Comparison of ENCODE assay signal across 9 cellular contexts in genomic region chr2:173961346-173961705, GRCh38. TPM values are rescaled to one million over a fixed set of nuclear protein-coding genes. Genes with fewer than 3 reads are reported as not detected.
A peak's percentile ranks its signal among the peaks of the same experiment; 100 is the strongest.
DNase-seq lines count a peak whose midpoint lies in the region; ATAC-seq and TF ChIP-seq lines count a peak whose summit lies in the region.
"Had no signal": no experiment of that assay in that cellular context is flagged by ENCODE, and none has a peak within 500 bp of the region (broad histone marks: within the 10 kb centered on the region; RNA-seq: fewer than 3 reads in every experiment).

No MANE protein-coding gene starts in this region.

- BruUV-seq in OCI-LY7 (replicated peaks; lab: Mats Ljungman, UMichigan) = no TSS peak

- H3K27me3 Mint-ChIP-seq in activated naive CD4-positive, alpha-beta T cell treated with anti-CD3 and anti-CD28 coated beads, Interleukin-2, amount 10 ng/mL, durations not matched to agents 7 days and 5 days = no peaks in the 10 kb centered on the region
- H3K27me3 Mint-ChIP-seq in endodermal cell (ENCODE audit: insufficient read depth) (no peaks in the 10 kb centered on the region), type B pancreatic cell (no peaks in the 10 kb centered on the region)

- POLR2A ChIA-PET in OCI-LY7 (lab: Charles Lee) = interaction anchor here (0.6 to 2.4 kb wide), 3 partner anchors 16 to 250 kb away, joined by 3 to 7 read pairs (median 3); no protein-coding TSS in a partner anchor

- no peak for TF ChIP-seq POLR2A in testis (IDR thresholded peaks at IDR 0.05)

- peak overlapping the region; percentile 66 for H3K4me3 Mint-ChIP-seq in activated naive CD4-positive, alpha-beta T cell treated with anti-CD3 and anti-CD28 coated beads, Interleukin-2, amount 10 ng/mL, durations not matched to agents 7 days and 5 days
- H3K4me3 Mint-ChIP-seq in endodermal cell (no peak overlapping the region), type B pancreatic cell (peak overlapping the region; percentile 78)

- no peaks in the 10 kb centered on the region for H3K9me2 ChIP-seq in OCI-LY7 (ENCODE audit: insufficient read depth, low read length)

- peak overlapping the region; percentile 42 for H3K27ac Mint-ChIP-seq in activated naive CD4-positive, alpha-beta T cell treated with anti-CD3 and anti-CD28 coated beads, Interleukin-2, amount 10 ng/mL, durations not matched to agents 7 days and 5 days
- H3K27ac Mint-ChIP-seq in activated naive CD4-positive, alpha-beta T cell treated with anti-CD3 and anti-CD28 coated beads, Interleukin-2, amount 50 U/mL, for 72 hours = peak overlapping the region in 1 of 2 donors; percentile 55
- no peak overlapping the region for H3K27ac Mint-ChIP-seq in endodermal cell
- no peak overlapping the region for H3K27ac Mint-ChIP-seq in type B pancreatic cell

- H3K27ac ChIP-seq in OCI-LY7 (ENCODE audit: low read depth, low read length, poor library complexity, severe bottlenecking) = no peak overlapping the region
- H3K27ac ChIP-seq in endodermal cell (ENCODE audit: low read depth, low read length) = no peak overlapping the region
- H3K27ac ChIP-seq in testis = peak overlapping the region in 1 of 2 donors; percentile 14

- H3K4me3 ChIP-seq in OCI-LY7 (ENCODE audit: low read depth, low read length, poor library complexity, severe bottlenecking) = peak overlapping the region; percentile 100
- peak overlapping the region; percentile 94 for H3K4me3 ChIP-seq in endodermal cell (ENCODE audit: low read length)
- H3K4me3 ChIP-seq in testis = no peak overlapping the region

- peaks cover 52% of the 10 kb centered on the region for H3K36me3 Mint-ChIP-seq in activated naive CD4-positive, alpha-beta T cell treated with anti-CD3 and anti-CD28 coated beads, Interleukin-2, amount 10 ng/mL, durations not matched to agents 7 days and 5 days
- peaks cover 51 to 60% of the 10 kb centered on the region in 2 donors for H3K36me3 Mint-ChIP-seq in activated naive CD4-positive, alpha-beta T cell treated with anti-CD3 and anti-CD28 coated beads, Interleukin-2, amount 50 U/mL, for 72 hours
- H3K36me3 Mint-ChIP-seq in endodermal cell (ENCODE audit: low read depth) (peaks cover 34% of the 10 kb centered on the region), type B pancreatic cell (peaks cover 35% of the 10 kb centered on the region)

- peaks cover 57% of the 10 kb centered on the region for H3K4me1 Mint-ChIP-seq in activated naive CD4-positive, alpha-beta T cell treated with anti-CD3 and anti-CD28 coated beads, Interleukin-2, amount 10 ng/mL, durations not matched to agents 7 days and 5 days
- H3K4me1 Mint-ChIP-seq in endodermal cell (peaks cover 28% of the 10 kb centered on the region), type B pancreatic cell (ENCODE audit: unreplicated experiment) (peaks cover 28% of the 10 kb centered on the region)

- WGBS in endodermal cell (ENCODE audit: insufficient coverage in 1 of 2, insufficient read length in 1 of 2), 2 experiments = 100% methylated on average over 1 of the region's 1 CpG; no CpG with 5 or more reads in 1 of the 2 experiments
- WGBS in testis, 2 donors = 83 to 88% methylated on average over 1 of the region's 1 CpG

- DNase-seq in activated naive CD4-positive, alpha-beta T cell treated with anti-CD3 and anti-CD28 coated beads, Interleukin-2, amount 10 ng/mL, durations not matched to agents 7 days and 5 days = no peak
- DNase-seq in activated naive CD4-positive, alpha-beta T cell treated with anti-CD3 and anti-CD28 coated beads, Interleukin-2, amount 50 U/mL, for 72 hours (ENCODE audit: low spot score in 2 of 2) = no peak
- DNase-seq in OCI-LY7 (ENCODE audit: low spot score) (no peak), endodermal cell (no peak), type B pancreatic cell (ENCODE audit: extremely low spot score, unreplicated experiment) (no peak), germinal center (ENCODE audit: low spot score) (no peak), testis (no peak)
- DNase-seq: NCI-H1436 had no signal

- H3K27me3 ChIP-seq in endodermal cell (ENCODE audit: control insufficient read depth, insufficient read depth, low read length, poor library complexity, severe bottlenecking) = no peaks in the 10 kb centered on the region
- no peaks in the 10 kb centered on the region for H3K27me3 ChIP-seq in testis

- TF ChIP-seq CTCF in OCI-LY7 (conservative IDR thresholded peaks at IDR 0.05; ENCODE audit: low read length) (no peak), endodermal cell (conservative IDR thresholded peaks at IDR 0.05) (no peak), type B pancreatic cell (conservative IDR thresholded peaks at IDR 0.05) (no peak), testis (IDR thresholded peaks at IDR 0.05) (no peak)

- H3K9me3 ChIP-seq in OCI-LY7 (ENCODE audit: low read length) (peaks cover 15% of the 10 kb centered on the region), endodermal cell (ENCODE audit: control insufficient read depth, low read length) (peaks cover 21% of the 10 kb centered on the region), testis (no peaks in the 10 kb centered on the region)

- intact Hi-C loops in OCI-LY7 (cut with micrococcal nuclease; ENCODE audit: unreplicated experiment) = loop anchor here (5.0 to 10.0 kb wide), 4 partner anchors 283 to 636 kb away; partner anchors contain the start of genes OLA1 and WIPF1
- intact Hi-C loops in testis (cut with DNase I; ENCODE audit: low total_unique reads) = loop anchor here (10.0 kb wide), 1 partner anchor 53 kb away; no protein-coding TSS in a partner anchor

- peak overlapping the region; percentile 69 for H3K4me2 ChIP-seq in OCI-LY7 (ENCODE audit: low read length)

- H3K36me3 ChIP-seq in OCI-LY7 (ENCODE audit: insufficient read depth, low read length) = peaks cover 75% of the 10 kb centered on the region
- peaks cover 32% of the 10 kb centered on the region for H3K36me3 ChIP-seq in endodermal cell (ENCODE audit: control insufficient read depth, insufficient read depth, low read length)
- no peaks in the 10 kb centered on the region for H3K36me3 ChIP-seq in testis (ENCODE audit: low read depth, missing control alignments)

- peaks cover 55% of the 10 kb centered on the region for H3K4me1 ChIP-seq in OCI-LY7 (ENCODE audit: insufficient read depth, low read length, poor library complexity, severe bottlenecking)
- peaks cover 2% of the 10 kb centered on the region for H3K4me1 ChIP-seq in endodermal cell (ENCODE audit: control insufficient read depth, insufficient read depth, low read length)
- H3K4me1 ChIP-seq in testis = peaks cover 18% of the 10 kb centered on the region

- no peak for ATAC-seq in activated naive CD4-positive, alpha-beta T cell treated with anti-CD3 and anti-CD28 coated beads, Interleukin-2, amount 50 U/mL, for 72 hours
- ATAC-seq in esophagus mucosa = no peak

- no peaks in the 10 kb centered on the region for H3K9me3 Mint-ChIP-seq in activated naive CD4-positive, alpha-beta T cell treated with anti-CD3 and anti-CD28 coated beads, Interleukin-2, amount 10 ng/mL, durations not matched to agents 7 days and 5 days
- H3K9me3 Mint-ChIP-seq in activated naive CD4-positive, alpha-beta T cell treated with anti-CD3 and anti-CD28 coated beads, Interleukin-2, amount 50 U/mL, for 72 hours = no peaks in the 10 kb centered on the region
- peaks cover 21% of the 10 kb centered on the region for H3K9me3 Mint-ChIP-seq in endodermal cell
- H3K9me3 Mint-ChIP-seq in type B pancreatic cell = peaks cover 5% of the 10 kb centered on the region

- peaks cover 40% of the 10 kb centered on the region for H4K20me1 ChIP-seq in OCI-LY7 (ENCODE audit: insufficient read depth, low read length)

- H3K79me2 ChIP-seq in OCI-LY7 (ENCODE audit: insufficient read depth, low read depth, low read length) = peaks cover 76% of the 10 kb centered on the region

- no peak overlapping the region for H2AFZ ChIP-seq in OCI-LY7 (ENCODE audit: low read length)

- H3K9ac ChIP-seq in endodermal cell (ENCODE audit: extremely low read depth, low read length, poor library complexity, severe bottlenecking) = no peak overlapping the region

- CTCF ChIA-PET in activated naive CD4-positive, alpha-beta T cell treated with anti-CD3 and anti-CD28 coated beads, Interleukin-2, amount 10 ng/mL, durations not matched to agents 7 days and 5 days (lab: Charles Lee) = interaction anchor here (0.7 to 1.1 kb wide), 3 partner anchors 9 to 617 kb away, joined by 3 read pairs; no protein-coding TSS in a partner anchor
- CTCF ChIA-PET in OCI-LY7 (lab: Charles Lee; ENCODE audit: unreplicated experiment) = no interaction called here

RNA-seq across cellular contexts. Expression of gene SP3, which starts 3.8 kb away (rescaled TPM):
- total RNA-seq in activated naive CD4-positive, alpha-beta T cell treated with anti-CD3 and anti-CD28 coated beads, Interleukin-2, amount 50 U/mL, for 72 hours = 100 to 1,000 TPM in 1 of 2 donors, 10 to 100 TPM in 1; 79.1 to 161 TPM
- 129 and 150 TPM in 2 replicates for total RNA-seq in OCI-LY7 (2014; rRNA removed; shearing (Covaris generic))
- total RNA-seq in OCI-LY7 (2022) = 115 and 127 TPM in 2 replicates
- 10 to 100 TPM; 80.2 to 83.7 TPM for total RNA-seq in endodermal cell
- 86.8 TPM for polyA plus RNA-seq in endodermal cell (2013, experiment 1 of 2)
- 81.4 TPM for polyA plus RNA-seq in endodermal cell (2013, experiment 2 of 2)
- total RNA-seq in type B pancreatic cell (ENCODE audit: low replicate concordance) = 75.0 and 94.5 TPM in 2 replicates
- total RNA-seq in esophagus mucosa = 51.1 TPM
- 100 to 1,000 TPM; 135 to 142 TPM for total RNA-seq in testis
- polyA plus RNA-seq in testis (ENCODE audit: insufficient read depth, low read depth, low replicate concordance) = 48.1 TPM

Comparison
In these comparisons a context has a peak if more than half of its experiments do, and no peak if none do; other contexts are left out.
1. H3K4me3 ChIP-seq: peak in OCI-LY7 (single experiment) and endodermal cell (single experiment); none in testis (0 of 2).